1 cellular context compared by ENCODE assay signal in genomic region chr17:75539969-75540729, GRCh38.
TF ChIP-seq lines count a peak whose summit lies in the region.

No MANE protein-coding gene starts in this region.

TF ChIP-seq in HepG2, 621 proteins besides CTCF, POLR2A, EP300 and RAD21 (continues in another document):
- TF ChIP-seq, protein P1, sequence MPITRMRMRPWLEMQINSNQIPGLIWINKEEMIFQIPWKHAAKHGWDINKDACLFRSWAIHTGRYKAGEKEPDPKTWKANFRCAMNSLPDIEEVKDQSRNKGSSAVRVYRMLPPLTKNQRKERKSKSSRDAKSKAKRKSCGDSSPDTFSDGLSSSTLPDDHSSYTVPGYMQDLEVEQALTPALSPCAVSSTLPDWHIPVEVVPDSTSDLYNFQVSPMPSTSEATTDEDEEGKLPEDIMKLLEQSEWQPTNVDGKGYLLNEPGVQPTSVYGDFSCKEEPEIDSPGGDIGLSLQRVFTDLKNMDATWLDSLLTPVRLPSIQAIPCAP (CRISPR knock-in tag; IDR thresholded peaks at IDR 0.05; ENCODE audit: low read depth), result peak; percentile 28; the same call in 1 of the 2 replicates
- TF ChIP-seq THAP7 (CRISPR knock-in tag; IDR thresholded peaks at IDR 0.05), result no peak
- TF ChIP-seq, protein P2, sequence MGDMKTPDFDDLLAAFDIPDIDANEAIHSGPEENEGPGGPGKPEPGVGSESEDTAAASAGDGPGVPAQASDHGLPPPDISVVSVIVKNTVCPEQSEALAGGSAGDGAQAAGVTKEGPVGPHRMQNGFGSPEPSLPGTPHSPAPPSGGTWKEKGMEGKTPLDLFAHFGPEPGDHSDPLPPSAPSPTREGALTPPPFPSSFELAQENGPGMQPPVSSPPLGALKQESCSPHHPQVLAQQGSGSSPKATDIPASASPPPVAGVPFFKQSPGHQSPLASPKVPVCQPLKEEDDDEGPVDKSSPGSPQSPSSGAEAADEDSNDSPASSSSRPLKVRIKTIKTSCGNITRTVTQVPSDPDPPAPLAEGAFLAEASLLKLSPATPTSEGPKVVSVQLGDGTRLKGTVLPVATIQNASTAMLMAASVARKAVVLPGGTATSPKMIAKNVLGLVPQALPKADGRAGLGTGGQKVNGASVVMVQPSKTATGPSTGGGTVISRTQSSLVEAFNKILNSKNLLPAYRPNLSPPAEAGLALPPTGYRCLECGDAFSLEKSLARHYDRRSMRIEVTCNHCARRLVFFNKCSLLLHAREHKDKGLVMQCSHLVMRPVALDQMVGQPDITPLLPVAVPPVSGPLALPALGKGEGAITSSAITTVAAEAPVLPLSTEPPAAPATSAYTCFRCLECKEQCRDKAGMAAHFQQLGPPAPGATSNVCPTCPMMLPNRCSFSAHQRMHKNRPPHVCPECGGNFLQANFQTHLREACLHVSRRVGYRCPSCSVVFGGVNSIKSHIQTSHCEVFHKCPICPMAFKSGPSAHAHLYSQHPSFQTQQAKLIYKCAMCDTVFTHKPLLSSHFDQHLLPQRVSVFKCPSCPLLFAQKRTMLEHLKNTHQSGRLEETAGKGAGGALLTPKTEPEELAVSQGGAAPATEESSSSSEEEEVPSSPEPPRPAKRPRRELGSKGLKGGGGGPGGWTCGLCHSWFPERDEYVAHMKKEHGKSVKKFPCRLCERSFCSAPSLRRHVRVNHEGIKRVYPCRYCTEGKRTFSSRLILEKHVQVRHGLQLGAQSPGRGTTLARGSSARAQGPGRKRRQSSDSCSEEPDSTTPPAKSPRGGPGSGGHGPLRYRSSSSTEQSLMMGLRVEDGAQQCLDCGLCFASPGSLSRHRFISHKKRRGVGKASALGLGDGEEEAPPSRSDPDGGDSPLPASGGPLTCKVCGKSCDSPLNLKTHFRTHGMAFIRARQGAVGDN (CRISPR knock-in tag; IDR thresholded peaks at IDR 0.05), result peak; percentile 29; the same call in 1 of the 2 replicates
- TF ChIP-seq SPEN (CRISPR knock-in tag; IDR thresholded peaks at IDR 0.05; ENCODE audit: low read depth), result 0 out of 2 replicates have a peak, but pooled peaks have one; percentile 7
- no peak for TF ChIP-seq ZNF230 (CRISPR knock-in tag; IDR thresholded peaks at IDR 0.05)
- TF ChIP-seq, protein P3, sequence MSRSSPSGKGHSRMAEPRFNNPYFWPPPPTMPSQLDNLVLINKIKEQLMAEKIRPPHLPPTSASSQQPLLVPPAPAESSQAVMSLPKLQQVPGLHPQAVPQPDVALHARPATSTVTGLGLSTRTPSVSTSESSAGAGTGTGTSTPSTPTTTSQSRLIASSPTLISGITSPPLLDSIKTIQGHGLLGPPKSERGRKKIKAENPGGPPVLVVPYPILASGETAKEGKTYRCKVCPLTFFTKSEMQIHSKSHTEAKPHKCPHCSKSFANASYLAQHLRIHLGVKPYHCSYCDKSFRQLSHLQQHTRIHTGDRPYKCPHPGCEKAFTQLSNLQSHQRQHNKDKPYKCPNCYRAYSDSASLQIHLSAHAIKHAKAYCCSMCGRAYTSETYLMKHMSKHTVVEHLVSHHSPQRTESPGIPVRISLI (CRISPR knock-in tag; IDR thresholded peaks at IDR 0.05; ENCODE audit: borderline replicate concordance), result no peak
- TF ChIP-seq, protein P4, sequence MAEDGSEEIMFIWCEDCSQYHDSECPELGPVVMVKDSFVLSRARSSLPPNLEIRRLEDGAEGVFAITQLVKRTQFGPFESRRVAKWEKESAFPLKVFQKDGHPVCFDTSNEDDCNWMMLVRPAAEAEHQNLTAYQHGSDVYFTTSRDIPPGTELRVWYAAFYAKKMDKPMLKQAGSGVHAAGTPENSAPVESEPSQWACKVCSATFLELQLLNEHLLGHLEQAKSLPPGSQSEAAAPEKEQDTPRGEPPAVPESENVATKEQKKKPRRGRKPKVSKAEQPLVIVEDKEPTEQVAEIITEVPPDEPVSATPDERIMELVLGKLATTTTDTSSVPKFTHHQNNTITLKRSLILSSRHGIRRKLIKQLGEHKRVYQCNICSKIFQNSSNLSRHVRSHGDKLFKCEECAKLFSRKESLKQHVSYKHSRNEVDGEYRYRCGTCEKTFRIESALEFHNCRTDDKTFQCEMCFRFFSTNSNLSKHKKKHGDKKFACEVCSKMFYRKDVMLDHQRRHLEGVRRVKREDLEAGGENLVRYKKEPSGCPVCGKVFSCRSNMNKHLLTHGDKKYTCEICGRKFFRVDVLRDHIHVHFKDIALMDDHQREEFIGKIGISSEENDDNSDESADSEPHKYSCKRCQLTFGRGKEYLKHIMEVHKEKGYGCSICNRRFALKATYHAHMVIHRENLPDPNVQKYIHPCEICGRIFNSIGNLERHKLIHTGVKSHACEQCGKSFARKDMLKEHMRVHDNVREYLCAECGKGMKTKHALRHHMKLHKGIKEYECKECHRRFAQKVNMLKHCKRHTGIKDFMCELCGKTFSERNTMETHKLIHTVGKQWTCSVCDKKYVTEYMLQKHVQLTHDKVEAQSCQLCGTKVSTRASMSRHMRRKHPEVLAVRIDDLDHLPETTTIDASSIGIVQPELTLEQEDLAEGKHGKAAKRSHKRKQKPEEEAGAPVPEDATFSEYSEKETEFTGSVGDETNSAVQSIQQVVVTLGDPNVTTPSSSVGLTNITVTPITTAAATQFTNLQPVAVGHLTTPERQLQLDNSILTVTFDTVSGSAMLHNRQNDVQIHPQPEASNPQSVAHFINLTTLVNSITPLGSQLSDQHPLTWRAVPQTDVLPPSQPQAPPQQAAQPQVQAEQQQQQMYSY (CRISPR knock-in tag; IDR thresholded peaks at IDR 0.05), result no peak
- TF ChIP-seq JUN (CRISPR knock-in tag; IDR thresholded peaks at IDR 0.05), result no peak
- TF ChIP-seq RFXANK (CRISPR knock-in tag; IDR thresholded peaks at IDR 0.05), result no peak
- no peak for TF ChIP-seq ZFYVE20 (CRISPR knock-in tag; IDR thresholded peaks at IDR 0.05; ENCODE audit: borderline replicate concordance, low read depth)
- TF ChIP-seq, protein P5, sequence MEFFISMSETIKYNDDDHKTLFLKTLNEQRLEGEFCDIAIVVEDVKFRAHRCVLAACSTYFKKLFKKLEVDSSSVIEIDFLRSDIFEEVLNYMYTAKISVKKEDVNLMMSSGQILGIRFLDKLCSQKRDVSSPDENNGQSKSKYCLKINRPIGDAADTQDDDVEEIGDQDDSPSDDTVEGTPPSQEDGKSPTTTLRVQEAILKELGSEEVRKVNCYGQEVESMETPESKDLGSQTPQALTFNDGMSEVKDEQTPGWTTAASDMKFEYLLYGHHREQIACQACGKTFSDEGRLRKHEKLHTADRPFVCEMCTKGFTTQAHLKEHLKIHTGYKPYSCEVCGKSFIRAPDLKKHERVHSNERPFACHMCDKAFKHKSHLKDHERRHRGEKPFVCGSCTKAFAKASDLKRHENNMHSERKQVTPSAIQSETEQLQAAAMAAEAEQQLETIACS (CRISPR knock-in tag; IDR thresholded peaks at IDR 0.05), result no peak
- TF ChIP-seq KDM5A (IDR thresholded peaks at IDR 0.05; ENCODE audit: borderline replicate concordance, low read length), result no peak
- no peak for TF ChIP-seq TBX3 (IDR thresholded peaks at IDR 0.05; ENCODE audit: borderline replicate concordance)
- no peak for TF ChIP-seq ZNF597 (CRISPR knock-in tag; IDR thresholded peaks at IDR 0.05)
- TF ChIP-seq RELA (CRISPR knock-in tag; IDR thresholded peaks at IDR 0.05), result no peak
- TF ChIP-seq NR2F1 (CRISPR knock-in tag; IDR thresholded peaks at IDR 0.05), result no peak
- TF ChIP-seq TMF1 (CRISPR knock-in tag; IDR thresholded peaks at IDR 0.05; ENCODE audit: low read depth), result no peak
- no peak for TF ChIP-seq PRDM10 (CRISPR knock-in tag; IDR thresholded peaks at IDR 0.05; ENCODE audit: low read depth)
- no peak for TF ChIP-seq UBTF (CRISPR knock-in tag; IDR thresholded peaks at IDR 0.05)
- TF ChIP-seq ZNF572 (CRISPR knock-in tag; IDR thresholded peaks at IDR 0.05), result peak; percentile 68; the same call in 1 of the 2 replicates
- no peak for TF ChIP-seq ZNF841 (CRISPR knock-in tag; IDR thresholded peaks at IDR 0.05; ENCODE audit: borderline replicate concordance)
- no peak for TF ChIP-seq CENPX (CRISPR knock-in tag; IDR thresholded peaks at IDR 0.05)
- TF ChIP-seq ZBTB20 (CRISPR knock-in tag; IDR thresholded peaks at IDR 0.05; ENCODE audit: borderline replicate concordance, low read depth), result no peak
- TF ChIP-seq HHEX (CRISPR knock-in tag; IDR thresholded peaks at IDR 0.05), result no peak
- TF ChIP-seq, protein P6, sequence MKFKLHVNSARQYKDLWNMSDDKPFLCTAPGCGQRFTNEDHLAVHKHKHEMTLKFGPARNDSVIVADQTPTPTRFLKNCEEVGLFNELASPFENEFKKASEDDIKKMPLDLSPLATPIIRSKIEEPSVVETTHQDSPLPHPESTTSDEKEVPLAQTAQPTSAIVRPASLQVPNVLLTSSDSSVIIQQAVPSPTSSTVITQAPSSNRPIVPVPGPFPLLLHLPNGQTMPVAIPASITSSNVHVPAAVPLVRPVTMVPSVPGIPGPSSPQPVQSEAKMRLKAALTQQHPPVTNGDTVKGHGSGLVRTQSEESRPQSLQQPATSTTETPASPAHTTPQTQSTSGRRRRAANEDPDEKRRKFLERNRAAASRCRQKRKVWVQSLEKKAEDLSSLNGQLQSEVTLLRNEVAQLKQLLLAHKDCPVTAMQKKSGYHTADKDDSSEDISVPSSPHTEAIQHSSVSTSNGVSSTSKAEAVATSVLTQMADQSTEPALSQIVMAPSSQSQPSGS (CRISPR knock-in tag; IDR thresholded peaks at IDR 0.05), result no peak
- no peak for TF ChIP-seq LCORL (IDR thresholded peaks at IDR 0.05)
- no peak for TF ChIP-seq LCORL (CRISPR knock-in tag; IDR thresholded peaks at IDR 0.05)
- TF ChIP-seq HNF4A (CRISPR knock-in tag; IDR thresholded peaks at IDR 0.05), result no peak
- TF ChIP-seq, protein P7, sequence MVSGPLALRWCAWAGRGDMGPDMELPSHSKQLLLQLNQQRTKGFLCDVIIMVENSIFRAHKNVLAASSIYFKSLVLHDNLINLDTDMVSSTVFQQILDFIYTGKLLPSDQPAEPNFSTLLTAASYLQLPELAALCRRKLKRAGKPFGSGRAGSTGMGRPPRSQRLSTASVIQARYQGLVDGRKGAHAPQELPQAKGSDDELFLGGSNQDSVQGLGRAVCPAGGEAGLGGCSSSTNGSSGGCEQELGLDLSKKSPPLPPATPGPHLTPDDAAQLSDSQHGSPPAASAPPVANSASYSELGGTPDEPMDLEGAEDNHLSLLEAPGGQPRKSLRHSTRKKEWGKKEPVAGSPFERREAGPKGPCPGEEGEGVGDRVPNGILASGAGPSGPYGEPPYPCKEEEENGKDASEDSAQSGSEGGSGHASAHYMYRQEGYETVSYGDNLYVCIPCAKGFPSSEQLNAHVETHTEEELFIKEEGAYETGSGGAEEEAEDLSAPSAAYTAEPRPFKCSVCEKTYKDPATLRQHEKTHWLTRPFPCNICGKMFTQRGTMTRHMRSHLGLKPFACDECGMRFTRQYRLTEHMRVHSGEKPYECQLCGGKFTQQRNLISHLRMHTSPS (CRISPR knock-in tag; IDR thresholded peaks at IDR 0.05; ENCODE audit: low read depth), result peak; percentile 34; the same call in 1 of the 2 replicates
- TF ChIP-seq KDM6A (CRISPR knock-in tag; IDR thresholded peaks at IDR 0.05; ENCODE audit: low read depth), result no peak
